ENCODE assay signal across 9 cellular contexts in genomic region chr19:3784607-3785463, GRCh38. TPM values are rescaled to one million over a fixed set of nuclear protein-coding genes. Genes with fewer than 3 reads are reported as not detected.
A peak's percentile ranks its signal among the peaks of the same experiment; 100 is the strongest.
DNase-seq lines count a peak whose midpoint lies in the region; ATAC-seq and TF ChIP-seq lines count a peak whose summit lies in the region.
"Had no signal": no experiment of that assay in that cellular context is flagged by ENCODE, and none has a peak within 500 bp of the region (broad histone marks: within the 10 kb centered on the region; RNA-seq: fewer than 3 reads in every experiment).

No MANE protein-coding gene starts in this region.

- H3K36me3 ChIP-seq in Panc1 (ENCODE audit: control insufficient read depth, insufficient read depth, low read length): no peaks in the 10 kb centered on the region
- H3K36me3 ChIP-seq in esophagus muscularis mucosa: no peaks in the 10 kb centered on the region
- no peaks in the 10 kb centered on the region for H3K36me3 ChIP-seq in aorta (ENCODE audit: control insufficient read depth in 1 of 2, insufficient read depth in 2 of 2, low read length in 1 of 2)

- TF ChIP-seq CTCF in GM12875 (IDR thresholded peaks at IDR 0.05; ENCODE audit: borderline replicate concordance, insufficient read depth, low read depth, low read length) (no peak), Panc1 (IDR thresholded peaks at IDR 0.05) (no peak), esophagus muscularis mucosa (IDR thresholded peaks at IDR 0.05) (no peak), progenitor cell of endocrine pancreas (IDR thresholded peaks at IDR 0.05; ENCODE audit: unreplicated experiment) (no peak)

- no TSS peak for BruUV-seq in Panc1 (replicated peaks; lab: Mats Ljungman, UMichigan)

- H3K27ac Mint-ChIP-seq in progenitor cell of endocrine pancreas: no peak overlapping the region

- no peak for TF ChIP-seq POLR2A in esophagus muscularis mucosa (IDR thresholded peaks at IDR 0.05; ENCODE audit: low read depth)

- no peak for TF ChIP-seq EP300 in esophagus muscularis mucosa (IDR thresholded peaks at IDR 0.05)

- intact Hi-C loops in Panc1 (cut with micrococcal nuclease; ENCODE audit: unreplicated experiment): no loop called here
- intact Hi-C loops in esophagus muscularis mucosa (cut with DNase I): no loop called here
- intact Hi-C loops in aorta (cut with DNase I): no loop called here

- H3K27me3 ChIP-seq in Panc1 (ENCODE audit: control insufficient read depth, insufficient read depth, low read length) (no peaks in the 10 kb centered on the region), esophagus muscularis mucosa (peaks cover 0 to 61% (median 14%) of the 10 kb centered on the region in 4 donors), aorta (ENCODE audit: control insufficient read depth in 1 of 2, insufficient read depth in 2 of 2, low read length in 1 of 2) (peaks cover 0 to 2% of the 10 kb centered on the region in 2 donors)

- H3K36me3 Mint-ChIP-seq in progenitor cell of endocrine pancreas (ENCODE audit: insufficient read depth): peaks cover 5% of the 10 kb centered on the region

- H3K9me3 ChIP-seq in Panc1 (ENCODE audit: control insufficient read depth, insufficient read depth, low read depth, low read length) (no peaks in the 10 kb centered on the region; the same call in 1 of the 2 replicates), esophagus muscularis mucosa (peaks cover 10 to 27% (median 23%) of the 10 kb centered on the region in 4 donors), aorta (ENCODE audit: control insufficient read depth, low read length) (peaks cover 10% of the 10 kb centered on the region)

- H3K9me3 Mint-ChIP-seq in progenitor cell of endocrine pancreas (ENCODE audit: low read depth): peaks cover 11% of the 10 kb centered on the region

- peak overlapping the region; percentile 53 for H3K4me3 Mint-ChIP-seq in progenitor cell of endocrine pancreas (ENCODE audit: low read depth)

- peak overlapping the region; percentile 23 for H3K4me3 ChIP-seq in GM12875 (ENCODE audit: low read depth, low read length)
- no peak overlapping the region for H3K4me3 ChIP-seq in Panc1 (ENCODE audit: low read depth in 2 of 2, low read length in 2 of 2)
- peak overlapping the region in 3 of 4 donors; percentile 20 to 44 (median 38) for H3K4me3 ChIP-seq in esophagus muscularis mucosa
- no peak overlapping the region for H3K4me3 ChIP-seq in aorta (ENCODE audit: low read length in 2 of 2)

- 24% methylated on average over 17 of the region's 25 CpGs for WGBS in esophagus muscularis mucosa
- 19 to 24% methylated on average over 22 to 25 of the region's 25 CpGs for WGBS in aorta, 2 donors

- H3K27ac ChIP-seq in Panc1 (ENCODE audit: low read length): no peak overlapping the region
- no peak overlapping the region for H3K27ac ChIP-seq in esophagus muscularis mucosa (replicated peaks in 1 of 4)
- H3K27ac ChIP-seq in aorta (ENCODE audit: low read depth in 1 of 2, low read length in 2 of 2): no peak overlapping the region

- ATAC-seq in Panc1 (peak; percentile 73), aorta (ENCODE audit: low FRiP score) (no peak)
- no peak for ATAC-seq in activated CD4-positive, CD25-positive, alpha-beta regulatory T cell treated with anti-CD3 and anti-CD28 coated beads, Interleukin-2, amount 50 U/mL, for 24 hours

- H3K4me1 ChIP-seq in Panc1 (ENCODE audit: control insufficient read depth, insufficient read depth, low read length) (no peaks in the 10 kb centered on the region; the same call in 1 of the 2 replicates), esophagus muscularis mucosa (peaks cover 5 to 14% (median 9%) of the 10 kb centered on the region in 4 donors), aorta (ENCODE audit: control insufficient read depth in 1 of 2, insufficient read depth in 2 of 2, low read length in 2 of 2) (no peaks in the 10 kb centered on the region)

- peaks cover 40% of the 10 kb centered on the region for H3K27me3 Mint-ChIP-seq in progenitor cell of endocrine pancreas

- H3K4me1 Mint-ChIP-seq in progenitor cell of endocrine pancreas (ENCODE audit: low read depth): no peaks in the 10 kb centered on the region

- CTCF ChIA-PET in Panc1 (lab: Charles Lee): interaction anchor here (0.6 kb wide), 1 partner anchor 100 kb away, joined by 3 read pairs; no protein-coding TSS in a partner anchor

- in situ Hi-C loops in Panc1 (cut with HindIII; ENCODE audit: low pct_unique_long_range_greater_than_20kb, low sequenced_read_pairs): no loop called here

- POLR2A ChIA-PET in Panc1 (lab: Charles Lee): no interaction called here

- DNase-seq in Panc1 (ENCODE audit: low read depth, low spot score) (no peak), esophagus muscularis mucosa (ENCODE audit: extremely low spot score) (no peak), progenitor cell of endocrine pancreas (ENCODE audit: low spot score, unreplicated experiment) (no peak), COR-L47 (lab: John Stamatoyannopoulos, UW) (no peak), aorta (no peak)
- DNase-seq: NCI-H2029 treated with DMSO at 0.1 percent for 48 hours had no signal

RNA-seq across cellular contexts. Expression of gene MATK, which starts 1.3 kb away (rescaled TPM):
- 0.21 TPM for total RNA-seq in Panc1 (2021; ENCODE audit: unreplicated experiment)
- polyA plus RNA-seq in Panc1 (2012; ENCODE audit: insufficient read length): 0.40 TPM
- 1 to 10 TPM in 3 of 4 donors, under 1 TPM in 1; 0.13 to 2.9 (median 1.8) TPM for total RNA-seq in esophagus muscularis mucosa
- total RNA-seq in progenitor cell of endocrine pancreas: 1.8 TPM in 2 replicates
- total RNA-seq in aorta: 1 to 10 TPM; 1.9 to 2.0 TPM
- 1 to 10 TPM; 1.7 to 5.5 TPM for polyA plus RNA-seq in aorta

RNA-seq across cellular contexts. Expression of gene RAX2, which starts 12.8 kb away (rescaled TPM):
- total RNA-seq in Panc1 (2021; ENCODE audit: unreplicated experiment) (not detected), esophagus muscularis mucosa (not detected), progenitor cell of endocrine pancreas (not detected in 2 replicates), aorta (not detected)
- not detected for polyA plus RNA-seq in Panc1 (2012; ENCODE audit: insufficient read length)
- polyA plus RNA-seq in aorta: not detected
- total RNA-seq: mucosa of gallbladder had no signal

RNA-seq across cellular contexts. Expression of gene MRPL54, which starts 22.4 kb away (rescaled TPM):
- total RNA-seq in Panc1 (2021; ENCODE audit: unreplicated experiment) (42.8 TPM), esophagus muscularis mucosa (10 to 100 TPM; 45.2 to 84.3 (median 77.4) TPM), progenitor cell of endocrine pancreas (38.6 and 39.8 TPM in 2 replicates), aorta (10 to 100 TPM; 39.6 to 40.7 TPM)
- 36.7 TPM for polyA plus RNA-seq in Panc1 (2012; ENCODE audit: insufficient read length)
- 100 to 1,000 TPM in 1 of 2 donors, 10 to 100 TPM in 1; 88.7 to 125 TPM for polyA plus RNA-seq in aorta

RNA-seq across cellular contexts. Expression of gene APBA3, which starts 23.3 kb away (rescaled TPM):
- total RNA-seq in Panc1 (2021; ENCODE audit: unreplicated experiment) (34.0 TPM), esophagus muscularis mucosa (10 to 100 TPM; 13.7 to 40.5 (median 24.4) TPM), progenitor cell of endocrine pancreas (31.4 and 33.3 TPM in 2 replicates), aorta (10 to 100 TPM; 15.7 to 24.3 TPM)
- 34.0 TPM for polyA plus RNA-seq in Panc1 (2012; ENCODE audit: insufficient read length)
- 10 to 100 TPM in 1 of 2 donors, 1 to 10 TPM in 1; 7.1 to 25.6 TPM for polyA plus RNA-seq in aorta

Comparison
In these comparisons a context has a peak if more than half of its experiments do, and no peak if none do; other contexts are left out.
1. H3K4me3 ChIP-seq: peak in GM12875 (single experiment) and esophagus muscularis mucosa (3 of 4); none in Panc1 (0 of 2) and aorta (0 of 2).